Comparison of ENCODE assay signal across 8 cellular contexts in the genomic region with DNA sequence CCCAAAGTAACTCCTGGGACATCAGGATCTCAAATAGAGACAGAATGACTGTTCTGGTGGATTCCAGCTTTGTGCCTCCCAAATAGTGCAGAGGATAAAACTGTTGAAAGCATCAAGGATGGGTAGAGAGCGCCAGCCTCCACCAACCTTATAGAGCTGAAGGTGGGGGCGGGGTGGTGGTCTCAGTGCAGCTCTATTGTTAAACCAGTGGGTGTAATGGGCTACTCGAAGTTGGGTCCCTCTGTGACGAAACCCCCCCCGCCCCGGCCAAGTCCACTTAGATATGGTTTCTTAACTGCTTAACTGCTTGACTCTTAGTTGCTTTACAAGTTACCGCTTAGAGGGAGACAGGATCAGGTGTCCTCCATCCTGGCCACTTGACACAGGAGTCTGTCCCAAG. TPM values are rescaled to one million over a fixed set of nuclear protein-coding genes. Genes with fewer than 3 reads are reported as not detected.
DNase-seq lines count a peak whose midpoint lies in the region; TF ChIP-seq lines count a peak whose summit lies in the region.

No MANE protein-coding gene starts in this region.

- H4K8ac ChIP-seq in trophoblast cell (ENCODE audit: low read depth, low read length), result peak overlapping the region; percentile 96

- WGBS in esophagus muscularis mucosa, result 25% methylated on average over 5 of the region's 7 CpGs
- no CpG with 5 or more reads among the region's 7 CpGs for WGBS in trophoblast cell (ENCODE audit: extremely low coverage, insufficient coverage, insufficient read length)

- peaks cover 5% of the 10 kb centered on the region; the same call in 1 of the 2 replicates for H4K20me1 ChIP-seq in PC-9 (ENCODE audit: insufficient read depth)

- H3K79me2 ChIP-seq in PC-9 (ENCODE audit: low read depth) (peaks cover 31% of the 10 kb centered on the region), trophoblast cell (ENCODE audit: control insufficient read depth, insufficient read depth, low read length, poor library complexity) (peaks cover 12% of the 10 kb centered on the region)

- DNase-seq in PC-9 (no peak), esophagus muscularis mucosa (ENCODE audit: extremely low spot score) (no peak), trophoblast cell (no peak), middle frontal gyrus (ENCODE audit: extremely low spot score, low spot score) (no peak), SK-N-DZ (ENCODE audit: low spot score) (no peak), SW 1271 (lab: John Stamatoyannopoulos, UW) (no peak)
- DNase-seq in stimulated activated CD4-positive, alpha-beta T cell treated with anti-CD3 and anti-CD28 coated beads, Interleukin-2, amount 100 ng/mL, for 48 hours, result no peak

- no peak overlapping the region for H2BK5ac ChIP-seq in trophoblast cell (ENCODE audit: low read depth, low read length, poor library complexity)

- peak overlapping the region; percentile 95 for H3K9ac ChIP-seq in ES-I3 (ENCODE audit: low read depth, low read length)
- peak overlapping the region; percentile 99 for H3K9ac ChIP-seq in trophoblast cell (ENCODE audit: low read length)

- BruUV-seq in PC-9 (replicated peaks; lab: Mats Ljungman, UMichigan), result TSS peak; percentile 42

- H4K12ac ChIP-seq in trophoblast cell (ENCODE audit: low read depth, low read length), result peak overlapping the region; percentile 45

- no peaks in the 10 kb centered on the region for H3K9me2 ChIP-seq in PC-9 (ENCODE audit: insufficient read depth)

- CTCF ChIA-PET in PC-9 (lab: Charles Lee), result interaction anchor here (0.6 to 2.6 kb wide), 5 partner anchors 11 to 326 kb away, joined by 3 to 11 read pairs (median 3); no protein-coding TSS in a partner anchor

- no peak for TF ChIP-seq CTCF in PC-9 (conservative IDR thresholded peaks at IDR 0.05)
- TF ChIP-seq CTCF in esophagus muscularis mucosa (IDR thresholded peaks at IDR 0.05), result no peak

- no peak for TF ChIP-seq EP300 in esophagus muscularis mucosa (IDR thresholded peaks at IDR 0.05)

- H3K23ac ChIP-seq in trophoblast cell (ENCODE audit: low read length), result no peak overlapping the region

- peaks cover 17% of the 10 kb centered on the region for H3K36me3 ChIP-seq in ES-I3 (ENCODE audit: insufficient read depth, low read length)
- H3K36me3 ChIP-seq in PC-9 (ENCODE audit: low read depth), result no peaks in the 10 kb centered on the region; the same call in 1 of the 2 replicates
- H3K36me3 ChIP-seq in esophagus muscularis mucosa, result peaks cover 30 to 60% (median 51%) of the 10 kb centered on the region in 4 donors
- H3K36me3 ChIP-seq in trophoblast cell (ENCODE audit: control insufficient read depth in 1 of 2, insufficient read depth in 2 of 2, low read length in 2 of 2), result peaks cover 24 to 26% of the 10 kb centered on the region in 2 experiments

- peak overlapping the region; percentile 90 for H2AFZ ChIP-seq in PC-9
- H2AFZ ChIP-seq in trophoblast cell (ENCODE audit: insufficient read depth, low read length, poor library complexity), result peak overlapping the region; percentile 77

- no peaks in the 10 kb centered on the region for H3K27me3 ChIP-seq in PC-9 (ENCODE audit: insufficient read depth, low read depth)
- no peaks in the 10 kb centered on the region for H3K27me3 ChIP-seq in esophagus muscularis mucosa
- no peaks in the 10 kb centered on the region for H3K27me3 ChIP-seq in trophoblast cell (ENCODE audit: insufficient read depth, low read length)

- H3K14ac ChIP-seq in trophoblast cell (ENCODE audit: low read length), result peak overlapping the region; percentile 88

- H3K4me1 ChIP-seq in ES-I3 (ENCODE audit: insufficient read depth, low read length) (peaks cover 6% of the 10 kb centered on the region; the same call in 1 of the 2 replicates), PC-9 (replicated peaks; ENCODE audit: insufficient read depth) (peaks cover 9% of the 10 kb centered on the region), esophagus muscularis mucosa (peaks cover 18 to 29% (median 24%) of the 10 kb centered on the region in 4 donors), trophoblast cell (ENCODE audit: control insufficient read depth in 1 of 2, insufficient read depth in 2 of 2, low read length in 2 of 2) (peaks cover 6 to 8% of the 10 kb centered on the region in 2 experiments)

- peak overlapping the region; percentile 72 for H4K91ac ChIP-seq in trophoblast cell (ENCODE audit: low read depth, low read length)

- H3K18ac ChIP-seq in trophoblast cell (ENCODE audit: low read length), result no peak overlapping the region

- H3K4me2 ChIP-seq in PC-9 (peak overlapping the region; percentile 91), trophoblast cell (ENCODE audit: low read length) (peak overlapping the region; percentile 67)

- H2BK120ac ChIP-seq in trophoblast cell (ENCODE audit: insufficient read depth, low read length, poor library complexity), result no peak overlapping the region

- peaks cover 3% of the 10 kb centered on the region for H3K79me1 ChIP-seq in trophoblast cell (ENCODE audit: low read length)

- H2BK12ac ChIP-seq in trophoblast cell (ENCODE audit: low read length), result no peak overlapping the region

- H3K4me3 ChIP-seq in PC-9, result peak overlapping the region; percentile 93
- peak overlapping the region; percentile 82 to 96 (median 90) for H3K4me3 ChIP-seq in esophagus muscularis mucosa
- peak overlapping the region; percentile 96 for H3K4me3 ChIP-seq in trophoblast cell (ENCODE audit: low read depth, low read length)

- H3F3A ChIP-seq in PC-9 (ENCODE audit: insufficient read depth, low read depth), result no peaks in the 10 kb centered on the region

- no peak for TF ChIP-seq POLR2A in esophagus muscularis mucosa (IDR thresholded peaks at IDR 0.05; ENCODE audit: low read depth)

- H2AK5ac ChIP-seq in trophoblast cell (ENCODE audit: low read length), result peak overlapping the region; percentile 35

- intact Hi-C loops in PC-9 (cut with micrococcal nuclease; ENCODE audit: unreplicated experiment), result no loop called here
- intact Hi-C loops in esophagus muscularis mucosa (cut with DNase I), result loop anchor here (2.0 kb wide), 1 partner anchor 21 kb away; no protein-coding TSS in a partner anchor

- peak overlapping the region; percentile 98 for H3K4ac ChIP-seq in trophoblast cell (ENCODE audit: low read depth, low read length)

- H3K27ac ChIP-seq in PC-9 (0 out of 2 replicates have a peak overlapping the region, but pooled peaks have one; percentile 41), esophagus muscularis mucosa (replicated peaks in 1 of 4) (peak overlapping the region; percentile 81 to 89 (median 84)), trophoblast cell (ENCODE audit: low read depth, low read length) (no peak overlapping the region)

- no peaks in the 10 kb centered on the region for H3K9me3 ChIP-seq in ES-I3 (ENCODE audit: control insufficient read depth, insufficient read depth, low read length)
- no peaks in the 10 kb centered on the region for H3K9me3 ChIP-seq in PC-9 (ENCODE audit: insufficient read depth, low read depth)
- H3K9me3 ChIP-seq in esophagus muscularis mucosa, result no peaks in the 10 kb centered on the region
- H3K9me3 ChIP-seq in trophoblast cell (ENCODE audit: insufficient read depth, low read depth, low read length), result no peaks in the 10 kb centered on the region

- POLR2A ChIA-PET in PC-9 (lab: Charles Lee; ENCODE audit: unreplicated experiment), result interaction anchor here (0.6 kb wide), 1 partner anchor 345 kb away, joined by 4 read pairs; no protein-coding TSS in a partner anchor

RNA-seq across cellular contexts. Expression of a gene that starts 22.7 kb away (rescaled TPM):
- 60.2 and 63.2 TPM in 2 replicates for total RNA-seq in PC-9 (2021)
- total RNA-seq in esophagus muscularis mucosa, result 10 to 100 TPM; 54.4 to 99.3 (median 80.0) TPM
- polyA plus RNA-seq in trophoblast cell (2013), result 31.1 and 31.4 TPM in 2 replicates
- 99.0 and 126 TPM in 2 replicates for polyA plus RNA-seq in SK-N-DZ (2014; cell fraction: cytosol; rRNA removed)
- 260 and 269 TPM in 2 replicates for polyA plus RNA-seq in SK-N-DZ (2014; cell fraction: nucleus; rRNA removed)

RNA-seq across cellular contexts. Expression of a gene that starts 43.9 kb away (rescaled TPM):
- 88.1 and 130 TPM in 2 replicates for total RNA-seq in PC-9 (2021)
- 10 to 100 TPM; 46.1 to 57.2 (median 49.7) TPM for total RNA-seq in esophagus muscularis mucosa
- 65.2 and 66.9 TPM in 2 replicates for polyA plus RNA-seq in trophoblast cell (2013)
- polyA plus RNA-seq in SK-N-DZ (2014; cell fraction: cytosol; rRNA removed), result 52.6 and 55.9 TPM in 2 replicates
- polyA plus RNA-seq in SK-N-DZ (2014; cell fraction: nucleus; rRNA removed), result 34.6 and 44.7 TPM in 2 replicates
